ENCODE assay signal across 30 cellular contexts in the genomic region with DNA sequence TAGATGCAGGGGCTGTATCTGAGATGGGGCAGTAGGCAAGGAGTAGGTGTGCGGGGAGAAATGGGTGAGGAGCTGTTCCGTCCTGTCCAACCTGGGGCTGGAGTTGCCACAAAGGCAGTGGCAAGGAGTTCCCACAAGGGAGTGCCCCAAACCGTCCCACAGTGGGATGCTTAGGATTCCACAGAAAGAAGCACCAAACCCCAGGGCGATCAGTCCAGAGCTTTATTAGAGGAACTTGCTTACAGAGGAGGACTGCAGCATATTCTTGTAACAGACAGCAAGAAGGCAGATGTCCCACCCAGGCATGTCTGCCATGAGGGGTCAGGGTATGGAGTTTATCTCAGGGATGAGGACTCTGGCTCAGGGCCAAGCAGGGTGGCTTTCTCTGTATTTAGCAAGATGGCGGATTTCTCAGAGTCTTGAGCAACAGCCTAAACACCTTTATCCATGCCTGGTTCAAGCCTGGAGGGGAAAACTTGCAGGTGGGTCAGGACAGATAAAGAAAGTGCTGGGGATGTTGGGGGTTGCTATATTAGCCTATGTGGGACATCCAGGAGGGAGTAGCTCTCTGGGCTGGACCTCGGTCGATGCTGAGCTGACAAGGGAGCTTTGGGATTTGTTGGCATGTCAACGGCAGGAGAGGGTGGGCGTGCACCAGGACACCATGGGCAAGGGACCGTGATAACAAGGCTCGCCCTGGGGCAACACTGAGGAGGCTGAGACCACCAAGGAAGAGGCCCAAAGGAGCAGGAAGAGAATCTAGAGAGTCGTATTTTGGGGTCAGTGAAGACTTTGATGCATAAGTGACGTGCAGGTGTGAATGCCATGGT.
"Had no signal": no experiment of that assay in that cellular context is flagged by ENCODE, and none has a peak within 500 bp of the region (broad histone marks: within the 10 kb centered on the region; RNA-seq: fewer than 3 reads in every experiment).

No MANE protein-coding gene starts in this region.

- H3K4me1 Mint-ChIP-seq: activated B cell treated with CpG ODN at 0.5 μM for 24 hours had no signal

- DNase-seq: activated B cell treated with CpG ODN at 0.5 μM for 24 hours; activated CD4-positive, alpha-beta memory T cell treated with anti-CD3 and anti-CD28 coated beads for 36 hours; activated CD4-positive, alpha-beta T cell treated with anti-CD3 and anti-CD28 coated beads for 4 hours; activated CD4-positive, alpha-beta T cell treated with anti-CD3 and anti-CD28 coated beads, Interleukin-2, amount 50 U/mL, for 1 hour; activated CD4-positive, CD25-positive, alpha-beta regulatory T cell treated with anti-CD3 and anti-CD28 coated beads, Interleukin-2, amount 50 U/mL, for 72 hours; activated CD8-positive, alpha-beta memory T cell treated with anti-CD3 and anti-CD28 coated beads, Interleukin-2, amount 50 U/mL, for 4 hours; activated gamma-delta T cell treated with Interleukin-2 at 50 U/mL for 16 hours; activated naive CD4-positive, alpha-beta T cell treated with anti-CD3 and anti-CD28 coated beads for 36 hours; activated T-cell treated with anti-CD3 and anti-CD28 coated beads for 4 hours; activated T-cell treated with anti-CD3 and anti-CD28 coated beads, Interleukin-2, amount 50 U/mL, for 4 hours; body of pancreas; central memory CD4-positive, alpha-beta T cell; NCI-H1092 treated with DMSO at 0.1 percent for 48 hours; NCI-H1417; NCI-H187 treated with DMSO at 0.1 percent for 48 hours; NCI-H345; NCI-H526; NCI-H748 treated with DMSO at 0.1 percent for 48 hours; NK-92 treated with Interleukin-12 subunit alpha and Interleukin-12 subunit beta, amount 100 ng/mL, for 24 hours; SIG-M5; SW 1271; T-helper 1 cell; T-helper 2 cell; T-helper 9 cell had no signal

- H3K27ac ChIP-seq: adrenal gland, body of pancreas, breast epithelium, PC-9, RWPE1, VCaP had no signal

- H2AFZ ChIP-seq: PC-9 had no signal

- H3K27ac Mint-ChIP-seq: activated B cell treated with CpG ODN at 0.5 μM for 24 hours; activated CD4-positive, alpha-beta memory T cell treated with anti-CD3 and anti-CD28 coated beads for 36 hours; activated naive CD4-positive, alpha-beta T cell treated with anti-CD3 and anti-CD28 coated beads for 36 hours; activated T-helper 1 cell treated with anti-CD3 and anti-CD28 coated beads, Interleukin-12 subunit alpha, Interleukin-12 subunit beta, Interleukin-2, Interleukin-4 antibody, amounts not matched to agents 30 ng/mL and 10 ng/mL and 1 ng/mL, durations not matched to agents 14 hours and 24 hours and 36 hours had no signal

- H3K27me3 ChIP-seq: adrenal gland, body of pancreas, breast epithelium had no signal

- H3K4me3 ChIP-seq: adrenal gland, body of pancreas, breast epithelium, PC-9 had no signal

- H3K9me3 ChIP-seq: adrenal gland had no signal

- H3K36me3 ChIP-seq: adrenal gland, breast epithelium had no signal

- H3K4me1 ChIP-seq: adrenal gland, body of pancreas, breast epithelium had no signal

- H3K4me3 Mint-ChIP-seq: activated B cell treated with CpG ODN at 0.5 μM for 24 hours; activated CD4-positive, alpha-beta memory T cell treated with anti-CD3 and anti-CD28 coated beads for 36 hours; activated naive CD4-positive, alpha-beta T cell treated with anti-CD3 and anti-CD28 coated beads for 36 hours; activated T-cell treated with anti-CD3 and anti-CD28 coated beads, Interleukin-2, amount 50 U/mL, for 4 hours; activated T-helper 1 cell treated with anti-CD3 and anti-CD28 coated beads, Interleukin-12 subunit alpha, Interleukin-12 subunit beta, Interleukin-2, Interleukin-4 antibody, amounts not matched to agents 30 ng/mL and 10 ng/mL and 1 ng/mL, durations not matched to agents 14 hours and 24 hours and 36 hours had no signal

- H3K4me2 ChIP-seq: PC-9 had no signal

- H3K27me3 Mint-ChIP-seq: activated B cell treated with CpG ODN at 0.5 μM for 24 hours; activated CD4-positive, alpha-beta memory T cell treated with anti-CD3 and anti-CD28 coated beads for 36 hours had no signal
